ENCODE assay signal across 9 cellular contexts in the genomic region with DNA sequence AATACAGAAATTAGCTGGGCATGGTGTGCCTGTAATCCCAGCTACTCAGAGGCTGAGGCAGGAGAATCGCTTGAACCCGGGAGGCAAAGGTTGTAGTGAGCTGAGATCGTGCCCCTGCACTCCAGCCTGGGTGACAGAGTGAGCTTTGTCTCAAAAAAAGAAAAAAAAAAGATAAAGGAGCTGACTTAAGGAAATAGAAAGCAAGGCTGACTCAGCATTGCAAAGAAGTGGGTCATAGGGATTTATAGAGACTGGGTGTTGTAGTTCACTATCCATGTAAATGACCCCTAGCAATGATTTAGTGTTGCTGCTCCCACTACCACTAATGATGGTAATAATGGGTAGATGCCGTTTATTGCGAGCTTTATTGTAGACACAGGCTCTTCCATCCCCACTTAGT. TPM values are rescaled to one million over a fixed set of nuclear protein-coding genes. Genes with fewer than 3 reads are reported as not detected.
DNase-seq lines count a peak whose midpoint lies in the region; ATAC-seq and TF ChIP-seq lines count a peak whose summit lies in the region.
"Had no signal": no experiment of that assay in that cellular context is flagged by ENCODE, and none has a peak within 500 bp of the region (broad histone marks: within the 10 kb centered on the region; RNA-seq: fewer than 3 reads in every experiment).

No MANE protein-coding gene starts in this region.

- H3K36me3 ChIP-seq in GM23338 (ENCODE audit: insufficient read depth) (peaks cover 13% of the 10 kb centered on the region), smooth muscle cell (ENCODE audit: low read depth) (no peaks in the 10 kb centered on the region), breast epithelium (peaks cover 3% of the 10 kb centered on the region)

- no peak overlapping the region for H3K9ac ChIP-seq in smooth muscle cell (ENCODE audit: low read depth)

- H3K36me3 Mint-ChIP-seq in GM23338 (ENCODE audit: low read depth), result peaks cover 25% of the 10 kb centered on the region
- peaks cover 36% of the 10 kb centered on the region for H3K36me3 Mint-ChIP-seq in activated CD8-positive, alpha-beta T cell treated with anti-CD3 and anti-CD28 coated beads, Interleukin-2, amount 10 ng/mL, durations not matched to agents 7 days and 5 days (ENCODE audit: low read depth)

- H3F3A ChIP-seq in GM23338 (replicated peaks; ENCODE audit: low read depth) (0 out of 2 replicates have a peak, but pooled peaks cover 3% of the 10 kb centered on the region), smooth muscle cell (ENCODE audit: low read depth) (peaks cover 7% of the 10 kb centered on the region)

- H3K79me2 ChIP-seq in GM23338 (replicated peaks; ENCODE audit: insufficient read depth) (0 out of 2 replicates have a peak, but pooled peaks cover 8% of the 10 kb centered on the region), smooth muscle cell (ENCODE audit: low read depth) (peaks cover 14% of the 10 kb centered on the region)

- no peaks in the 10 kb centered on the region for H3K9me2 ChIP-seq in GM23338 (ENCODE audit: insufficient read depth)

- TF ChIP-seq CTCF in GM23338 (conservative IDR thresholded peaks at IDR 0.05; ENCODE audit: low read depth in 2 of 2), result no peak
- TF ChIP-seq CTCF in fibroblast of villous mesenchyme (IDR thresholded peaks at IDR 0.05; ENCODE audit: insufficient read depth, low read depth, low read length), result no peak
- TF ChIP-seq CTCF in smooth muscle cell (IDR thresholded peaks at IDR 0.05; ENCODE audit: borderline replicate concordance, insufficient read depth, poor library complexity, severe bottlenecking), result no peak
- no peak for TF ChIP-seq CTCF in breast epithelium (IDR thresholded peaks at IDR 0.05)

- ATAC-seq in GM23338, result no peak
- ATAC-seq in activated CD8-positive, alpha-beta T cell treated with anti-CD3 and anti-CD28 coated beads, Interleukin-2, amount 10 ng/mL, durations not matched to agents 7 days and 5 days, result no peak
- ATAC-seq in HG03108 (IDR thresholded peaks at IDR 0.05; ENCODE audit: unreplicated experiment), result no peak

- H3K27ac ChIP-seq in GM23338 (ENCODE audit: low read depth) (peak overlapping the region; percentile 64; the same call in 1 of the 2 replicates), smooth muscle cell (ENCODE audit: low read depth) (peak overlapping the region; percentile 44), breast epithelium (no peak overlapping the region)

- H3K4me1 ChIP-seq in GM23338 (ENCODE audit: insufficient read depth) (no peaks in the 10 kb centered on the region), smooth muscle cell (ENCODE audit: low read depth) (no peaks in the 10 kb centered on the region), breast epithelium (no peaks in the 10 kb centered on the region)

- intact Hi-C loops in breast epithelium (cut with DNase I; ENCODE audit: low total_unique reads), result no loop called here

- no peak overlapping the region for H3K27ac Mint-ChIP-seq in GM23338
- peak overlapping the region; percentile 17 for H3K27ac Mint-ChIP-seq in activated CD8-positive, alpha-beta T cell treated with anti-CD3 and anti-CD28 coated beads, Interleukin-2, amount 10 ng/mL, durations not matched to agents 7 days and 5 days

- no peak overlapping the region for H3K4me3 ChIP-seq in GM23338
- no peak overlapping the region for H3K4me3 ChIP-seq in fibroblast of villous mesenchyme (ENCODE audit: low read depth, low read length)
- H3K4me3 ChIP-seq in smooth muscle cell, result no peak overlapping the region
- no peak overlapping the region for H3K4me3 ChIP-seq in breast epithelium

- POLR2A ChIA-PET in activated CD8-positive, alpha-beta T cell treated with anti-CD3 and anti-CD28 coated beads, Interleukin-2, amount 10 ng/mL, durations not matched to agents 7 days and 5 days (lab: Charles Lee), result no interaction called here

- H4K20me1 ChIP-seq in GM23338 (replicated peaks; ENCODE audit: insufficient read depth) (no peaks in the 10 kb centered on the region; the same call in none of the 2 replicates), smooth muscle cell (ENCODE audit: low read depth) (peaks cover 70% of the 10 kb centered on the region)

- H3K9me3 Mint-ChIP-seq in GM23338, result no peaks in the 10 kb centered on the region
- no peaks in the 10 kb centered on the region for H3K9me3 Mint-ChIP-seq in activated CD8-positive, alpha-beta T cell treated with anti-CD3 and anti-CD28 coated beads, Interleukin-2, amount 10 ng/mL, durations not matched to agents 7 days and 5 days (ENCODE audit: insufficient read depth)

- CTCF ChIA-PET in activated CD8-positive, alpha-beta T cell treated with anti-CD3 and anti-CD28 coated beads, Interleukin-2, amount 10 ng/mL, durations not matched to agents 7 days and 5 days (lab: Charles Lee), result no interaction called here

- H2AFZ ChIP-seq in GM23338 (no peak overlapping the region), smooth muscle cell (ENCODE audit: low read depth) (no peak overlapping the region)

- H3K27me3 Mint-ChIP-seq in GM23338 (ENCODE audit: insufficient read depth, low read depth, poor library complexity), result no peaks in the 10 kb centered on the region
- no peaks in the 10 kb centered on the region for H3K27me3 Mint-ChIP-seq in activated CD8-positive, alpha-beta T cell treated with anti-CD3 and anti-CD28 coated beads, Interleukin-2, amount 10 ng/mL, durations not matched to agents 7 days and 5 days (ENCODE audit: low read depth)

- DNase-seq in GM23338 (ENCODE audit: low spot score) (no peak), fibroblast of villous mesenchyme (ENCODE audit: low read depth) (peak; percentile 76), smooth muscle cell (lab: John Stamatoyannopoulos, UW; ENCODE audit: unreplicated experiment) (no peak), NCI-H446 treated with DMSO at 0.1 percent for 48 hours (lab: John Stamatoyannopoulos, UW) (no peak), breast epithelium (ENCODE audit: low spot score in 2 of 2) (no peak)
- DNase-seq in activated CD8-positive, alpha-beta T cell treated with anti-CD3 and anti-CD28 coated beads, Interleukin-2, amount 10 ng/mL, durations not matched to agents 7 days and 5 days, result no peak
- DNase-seq: MV-4-11, nucleus accumbens had no signal

- H3K4me3 Mint-ChIP-seq in GM23338, result no peak overlapping the region
- H3K4me3 Mint-ChIP-seq in activated CD8-positive, alpha-beta T cell treated with anti-CD3 and anti-CD28 coated beads, Interleukin-2, amount 10 ng/mL, durations not matched to agents 7 days and 5 days, result no peak overlapping the region

- no peak for TF ChIP-seq POLR2A in breast epithelium (IDR thresholded peaks at IDR 0.05)

- 46% methylated on average over 5 of the region's 5 CpGs for WGBS in smooth muscle cell (ENCODE audit: low lambda C conversion rate)

- H3K27me3 ChIP-seq in GM23338 (ENCODE audit: insufficient read depth) (no peaks in the 10 kb centered on the region), smooth muscle cell (ENCODE audit: low read depth) (no peaks in the 10 kb centered on the region), breast epithelium (no peaks in the 10 kb centered on the region)

- no peaks in the 10 kb centered on the region for H3K9me3 ChIP-seq in smooth muscle cell (replicated peaks; ENCODE audit: low read depth)
- no peaks in the 10 kb centered on the region for H3K9me3 ChIP-seq in breast epithelium

- no peak overlapping the region for H3K4me2 ChIP-seq in GM23338
- H3K4me2 ChIP-seq in smooth muscle cell, result peak overlapping the region; percentile 27

- no peaks in the 10 kb centered on the region for H3K4me1 Mint-ChIP-seq in GM23338
- no peaks in the 10 kb centered on the region for H3K4me1 Mint-ChIP-seq in activated CD8-positive, alpha-beta T cell treated with anti-CD3 and anti-CD28 coated beads, Interleukin-2, amount 10 ng/mL, durations not matched to agents 7 days and 5 days (ENCODE audit: low read depth)

TF ChIP-seq in GM23338, 12 proteins besides CTCF, POLR2A, EP300 and RAD21 (continues in another document):
- TF ChIP-seq ZNF331 (CRISPR knock-in tag; IDR thresholded peaks at IDR 0.05; ENCODE audit: low read depth) (no peak), REST (IDR thresholded peaks at IDR 0.05; ENCODE audit: unreplicated experiment) (no peak), CREB1 (CRISPR knock-in tag; IDR thresholded peaks at IDR 0.05; ENCODE audit: low read depth) (no peak), ZNF114 (CRISPR knock-in tag; IDR thresholded peaks at IDR 0.05) (no peak), NANOG (IDR thresholded peaks at IDR 0.05; ENCODE audit: borderline replicate concordance) (no peak), EZH2 (IDR thresholded peaks at IDR 0.05; ENCODE audit: low read depth, unreplicated experiment) (no peak), EZH2phosphoT487 (IDR thresholded peaks at IDR 0.05; ENCODE audit: unreplicated experiment) (no peak)

RNA-seq across cellular contexts. Expression of gene ADD1, which starts 47.6 kb away (rescaled TPM):
- 126 and 144 TPM in 2 replicates for total RNA-seq in GM23338 (2014; rRNA removed; shearing (Covaris generic))
- 119 and 126 TPM in 2 replicates for polyA plus RNA-seq in GM23338 (2016; fragmentation: Nextera tagmentation; extraction: Ambion mirVana)
- total RNA-seq in activated CD8-positive, alpha-beta T cell treated with anti-CD3 and anti-CD28 coated beads, Interleukin-2, amount 10 ng/mL, durations not matched to agents 7 days and 5 days, result 100 to 1,000 TPM; 252 to 255 TPM
- total RNA-seq in fibroblast of villous mesenchyme, result 212 and 235 TPM in 2 replicates
- 109 and 125 TPM in 2 replicates for total RNA-seq in smooth muscle cell
- 175 and 200 TPM in 2 replicates for polyA plus RNA-seq in smooth muscle cell
- total RNA-seq in breast epithelium, result 100 to 1,000 TPM; 161 to 193 (median 181) TPM

Comparison
In these comparisons a context has a peak if more than half of its experiments do, and no peak if none do; other contexts are left out.
1. H3K27ac ChIP-seq: peak in GM23338 (single experiment) and smooth muscle cell (single experiment); none in breast epithelium (0 of 2).